ENCODE assay signal across 10 cellular contexts in the genomic region with DNA sequence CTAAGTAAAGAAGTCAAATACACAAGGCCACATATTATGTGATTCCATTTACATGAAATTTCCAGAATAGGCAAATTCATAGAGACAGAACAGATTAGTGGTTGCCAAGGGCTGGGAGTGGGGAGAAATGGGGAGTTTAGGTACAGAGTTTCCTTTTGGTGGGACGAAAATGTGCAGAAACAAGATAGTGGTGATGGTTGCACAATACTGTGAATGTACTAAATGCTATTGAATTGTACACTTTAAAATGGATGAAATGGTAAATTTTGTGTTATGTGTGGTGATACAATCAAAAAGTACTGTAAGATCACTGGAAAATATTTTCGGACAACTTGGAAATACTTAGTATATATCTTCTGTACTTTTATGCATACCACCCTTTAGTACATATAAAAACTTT. TPM values are rescaled to one million over a fixed set of nuclear protein-coding genes. Genes with fewer than 3 reads are reported as not detected.
"Had no signal": no experiment of that assay in that cellular context is flagged by ENCODE, and none has a peak within 500 bp of the region (broad histone marks: within the 10 kb centered on the region; RNA-seq: fewer than 3 reads in every experiment).

No MANE protein-coding gene starts in this region.

- H3K4me2 ChIP-seq: GM23338 had no signal

- FAIRE-seq: H1, H54 had no signal

- DNase-seq: HFFc6, KG1 had no signal

- H3K27ac ChIP-seq: HL-60 had no signal

- H3K9me3 ChIP-seq: HAP-1 had no signal

- H3K27ac Mint-ChIP-seq: GM23338, HFFc6, IgD-negative memory B cell had no signal

- H3K27me3 Mint-ChIP-seq: IgD-negative memory B cell had no signal

- H3K4me3 ChIP-seq: GM23338, HAP-1 had no signal

- H3K36me3 ChIP-seq: HAP-1 had no signal

- ATAC-seq: GM23338, HCT116 had no signal

- H3K4me3 Mint-ChIP-seq: GM23338, HFFc6, IgD-negative memory B cell had no signal

- H3K9me3 Mint-ChIP-seq: GM23338, HFFc6 had no signal

- H2AFZ ChIP-seq: GM23338 had no signal

RNA-seq across cellular contexts. Expression of gene ECM2, which starts 15.0 kb away (rescaled TPM):
- total RNA-seq: GM23338, H1 had no signal
- polyA plus RNA-seq: H1, IgD-negative memory B cell had no signal

RNA-seq across cellular contexts. Expression of gene ASPN, which starts 38.5 kb away (rescaled TPM):
- total RNA-seq: GM23338, H1, HT1080 had no signal
- polyA plus RNA-seq: H1, IgD-negative memory B cell had no signal
